19 cellular contexts compared by ENCODE assay signal in genomic region chr9:89745601-89746376, GRCh38.
DNase-seq lines count a peak whose midpoint lies in the region; ATAC-seq and TF ChIP-seq lines count a peak whose summit lies in the region.
"Had no signal": no experiment of that assay in that cellular context is flagged by ENCODE, and none has a peak within 500 bp of the region (broad histone marks: within the 10 kb centered on the region; RNA-seq: fewer than 3 reads in every experiment).

No MANE protein-coding gene starts in this region.

- ATAC-seq in effector memory CD8-positive, alpha-beta T cell (replicated peaks) = no peak
- no peak for ATAC-seq in GM19035 (IDR thresholded peaks at IDR 0.05; ENCODE audit: unreplicated experiment)
- ATAC-seq: stimulated activated naive CD8-positive, alpha-beta T cell treated with anti-CD3 and anti-CD28 coated beads, Interleukin-15, amount 100 ng/mL, for 72 hours had no signal

- TF ChIP-seq EP300 in stomach (IDR thresholded peaks at IDR 0.05) = no peak

- DNase-seq in activated CD4-positive, alpha-beta memory T cell treated with anti-CD3 and anti-CD28 coated beads, Interleukin-2, amount 10 ng/mL, durations not matched to agents 7 days and 5 days = no peak
- DNase-seq in activated CD4-positive, alpha-beta memory T cell treated with anti-CD3 and anti-CD28 coated beads for 36 hours = no peak
- DNase-seq in COR-L47 (lab: John Stamatoyannopoulos, UW) = peak; percentile 12
- peak; percentile 19 for DNase-seq in SHP77 treated with DMSO at 0.1 percent for 48 hours (lab: John Stamatoyannopoulos, UW)
- no peak for DNase-seq in neural crest cell (ENCODE audit: low read depth, low spot score)
- no peak for DNase-seq in stomach
- DNase-seq in effector memory CD8-positive, alpha-beta T cell = no peak
- DNase-seq: activated CD4-positive, alpha-beta T cell treated with anti-CD3 and anti-CD28 coated beads, Interleukin-2, amount 50 U/mL, for 4 hours; activated T-cell treated with anti-CD3 and anti-CD28 coated beads, Interleukin-2, amount 50 U/mL, for 48 hours; dermis blood vessel endothelial cell; H9; immature natural killer cell; KG1; NCI-H2081 treated with DMSO at 0.1 percent for 48 hours; stimulated activated CD4-positive, alpha-beta T cell treated with anti-CD3 and anti-CD28 coated beads, Interleukin-4, amount 100 ng/mL, for 1 hour; stimulated activated naive CD8-positive, alpha-beta T cell treated with anti-CD3 and anti-CD28 coated beads, Interleukin-15, amount 100 ng/mL, for 72 hours; SW 1271; transverse colon had no signal

- TF ChIP-seq CTCF in neural crest cell (conservative IDR thresholded peaks at IDR 0.05) (no peak), stomach (IDR thresholded peaks at IDR 0.05) (no peak)

- H3K4me3 Mint-ChIP-seq in activated CD4-positive, alpha-beta memory T cell treated with anti-CD3 and anti-CD28 coated beads, Interleukin-2, amount 10 ng/mL, durations not matched to agents 7 days and 5 days = no peak overlapping the region
- H3K4me3 Mint-ChIP-seq in activated CD4-positive, alpha-beta memory T cell treated with anti-CD3 and anti-CD28 coated beads for 36 hours = no peak overlapping the region
- H3K4me3 Mint-ChIP-seq in neural crest cell = no peak overlapping the region
- no peak overlapping the region for H3K4me3 Mint-ChIP-seq in effector memory CD8-positive, alpha-beta T cell
- H3K4me3 Mint-ChIP-seq: H9; stimulated activated naive CD8-positive, alpha-beta T cell treated with anti-CD3 and anti-CD28 coated beads, Interleukin-15, amount 100 ng/mL, for 72 hours had no signal

- no peak overlapping the region for H3K27ac ChIP-seq in stomach

- H3K9me3 Mint-ChIP-seq in activated CD4-positive, alpha-beta memory T cell treated with anti-CD3 and anti-CD28 coated beads, Interleukin-2, amount 10 ng/mL, durations not matched to agents 7 days and 5 days = peaks cover 6% of the 10 kb centered on the region
- H3K9me3 Mint-ChIP-seq in activated CD4-positive, alpha-beta memory T cell treated with anti-CD3 and anti-CD28 coated beads for 36 hours = peaks cover 4% of the 10 kb centered on the region
- peaks cover 2% of the 10 kb centered on the region for H3K9me3 Mint-ChIP-seq in neural crest cell
- no peaks in the 10 kb centered on the region for H3K9me3 Mint-ChIP-seq in effector memory CD8-positive, alpha-beta T cell
- H3K9me3 Mint-ChIP-seq: immature natural killer cell; stimulated activated naive CD8-positive, alpha-beta T cell treated with anti-CD3 and anti-CD28 coated beads, Interleukin-15, amount 100 ng/mL, for 72 hours had no signal

- H3K36me3 ChIP-seq in stomach = no peaks in the 10 kb centered on the region
- H3K36me3 ChIP-seq: transverse colon had no signal

- CTCF ChIA-PET in activated CD4-positive, alpha-beta memory T cell treated with anti-CD3 and anti-CD28 coated beads, Interleukin-2, amount 10 ng/mL, durations not matched to agents 7 days and 5 days (lab: Charles Lee) = interaction anchor here (1.0 kb wide), 1 partner anchor 18 kb away, joined by 3 read pairs; no protein-coding TSS in a partner anchor
- CTCF ChIA-PET in activated CD4-positive, alpha-beta memory T cell treated with anti-CD3 and anti-CD28 coated beads for 36 hours (lab: Charles Lee) = interaction anchor here (1.3 kb wide), 1 partner anchor 148 kb away, joined by 4 read pairs; no protein-coding TSS in a partner anchor

- intact Hi-C loops in activated CD4-positive, alpha-beta memory T cell treated with anti-CD3 and anti-CD28 coated beads for 36 hours (cut with micrococcal nuclease) = loop anchor here (10.0 kb wide), 1 partner anchor 359 kb away; no protein-coding TSS in a partner anchor
- intact Hi-C loops in stomach (cut with DNase I; ENCODE audit: low total_unique reads) = no loop called here

- POLR2A ChIA-PET in activated CD4-positive, alpha-beta memory T cell treated with anti-CD3 and anti-CD28 coated beads, Interleukin-2, amount 10 ng/mL, durations not matched to agents 7 days and 5 days (lab: Charles Lee) = interaction anchor here (0.7 to 2.4 kb wide), 2 partner anchors 141 to 143 kb away, joined by 3 to 5 read pairs; partner anchors contain the start of gene GADD45G
- POLR2A ChIA-PET in activated CD4-positive, alpha-beta memory T cell treated with anti-CD3 and anti-CD28 coated beads for 36 hours (lab: Charles Lee) = no interaction called here

- H3K27me3 Mint-ChIP-seq in activated CD4-positive, alpha-beta memory T cell treated with anti-CD3 and anti-CD28 coated beads, Interleukin-2, amount 10 ng/mL, durations not matched to agents 7 days and 5 days = no peaks in the 10 kb centered on the region
- H3K27me3 Mint-ChIP-seq in activated CD4-positive, alpha-beta memory T cell treated with anti-CD3 and anti-CD28 coated beads for 36 hours = no peaks in the 10 kb centered on the region
- peaks cover 5% of the 10 kb centered on the region for H3K27me3 Mint-ChIP-seq in neural crest cell (ENCODE audit: low read depth)
- peaks cover 0 to 7% of the 10 kb centered on the region in 2 donors for H3K27me3 Mint-ChIP-seq in effector memory CD8-positive, alpha-beta T cell

- H3K4me1 ChIP-seq in stomach = peaks cover 0 to 6% (median 3%) of the 10 kb centered on the region in 4 donors

- peaks cover 17% of the 10 kb centered on the region for H3K36me3 Mint-ChIP-seq in activated CD4-positive, alpha-beta memory T cell treated with anti-CD3 and anti-CD28 coated beads, Interleukin-2, amount 10 ng/mL, durations not matched to agents 7 days and 5 days (ENCODE audit: low read depth)
- no peaks in the 10 kb centered on the region for H3K36me3 Mint-ChIP-seq in activated CD4-positive, alpha-beta memory T cell treated with anti-CD3 and anti-CD28 coated beads for 36 hours
- H3K36me3 Mint-ChIP-seq in neural crest cell (ENCODE audit: low read depth) = no peaks in the 10 kb centered on the region
- H3K36me3 Mint-ChIP-seq in effector memory CD8-positive, alpha-beta T cell (ENCODE audit: insufficient read depth) = peaks cover 3% of the 10 kb centered on the region
- H3K36me3 Mint-ChIP-seq: immature natural killer cell had no signal

- TF ChIP-seq POLR2A in stomach (IDR thresholded peaks at IDR 0.05) = no peak

- H3K4me1 Mint-ChIP-seq in activated CD4-positive, alpha-beta memory T cell treated with anti-CD3 and anti-CD28 coated beads, Interleukin-2, amount 10 ng/mL, durations not matched to agents 7 days and 5 days = peaks cover 74% of the 10 kb centered on the region
- peaks cover 65% of the 10 kb centered on the region for H3K4me1 Mint-ChIP-seq in activated CD4-positive, alpha-beta memory T cell treated with anti-CD3 and anti-CD28 coated beads for 36 hours (ENCODE audit: low read depth)
- H3K4me1 Mint-ChIP-seq in neural crest cell = peaks cover 62% of the 10 kb centered on the region
- H3K4me1 Mint-ChIP-seq in effector memory CD8-positive, alpha-beta T cell (ENCODE audit: low read depth in 2 of 2) = peaks cover 8 to 37% of the 10 kb centered on the region in 2 donors

- 73 to 84% (median 81%) methylated on average over 7 to 9 of the region's 9 CpGs for WGBS in stomach, 5 donors

- H3K27ac Mint-ChIP-seq in activated CD4-positive, alpha-beta memory T cell treated with anti-CD3 and anti-CD28 coated beads, Interleukin-2, amount 10 ng/mL, durations not matched to agents 7 days and 5 days = peak overlapping the region; percentile 96
- no peak overlapping the region for H3K27ac Mint-ChIP-seq in activated CD4-positive, alpha-beta memory T cell treated with anti-CD3 and anti-CD28 coated beads for 36 hours
- H3K27ac Mint-ChIP-seq in neural crest cell (ENCODE audit: unreplicated experiment) = peak overlapping the region; percentile 43
- H3K27ac Mint-ChIP-seq in effector memory CD8-positive, alpha-beta T cell = peak overlapping the region in 1 of 2 donors; percentile 51
- H3K27ac Mint-ChIP-seq: H9, immature natural killer cell had no signal

- H3K9me3 ChIP-seq in stomach = peaks cover 0 to 7% (median 0%) of the 10 kb centered on the region in 4 donors
- H3K9me3 ChIP-seq: transverse colon had no signal

- no peak overlapping the region for H3K4me3 ChIP-seq in stomach
- H3K4me3 ChIP-seq: transverse colon had no signal

- no peaks in the 10 kb centered on the region for H3K27me3 ChIP-seq in stomach
- H3K27me3 ChIP-seq: transverse colon had no signal

Comparison
In these comparisons a context has a peak if more than half of its experiments do, and no peak if none do; other contexts are left out.
1. DNase-seq: peak in COR-L47 (single experiment) and SHP77 treated with DMSO at 0.1 percent for 48 hours (single experiment); none in activated CD4-positive, alpha-beta memory T cell treated with anti-CD3 and anti-CD28 coated beads, Interleukin-2, amount 10 ng/mL, durations not matched to agents 7 days and 5 days (single experiment), activated CD4-positive, alpha-beta memory T cell treated with anti-CD3 and anti-CD28 coated beads for 36 hours (single experiment), neural crest cell (single experiment), stomach (single experiment) and effector memory CD8-positive, alpha-beta T cell (0 of 3).